Comparison of ENCODE assay signal across 20 cellular contexts in genomic region chr1:206681359-206681758, GRCh38. TPM values are rescaled to one million over a fixed set of nuclear protein-coding genes. Genes with fewer than 3 reads are reported as not detected.
DNase-seq lines count a peak whose midpoint lies in the region; ATAC-seq, FAIRE-seq and TF ChIP-seq lines count a peak whose summit lies in the region.
"Had no signal": no experiment of that assay in that cellular context is flagged by ENCODE, and none has a peak within 500 bp of the region (broad histone marks: within the 10 kb centered on the region; RNA-seq: fewer than 3 reads in every experiment).

No MANE protein-coding gene starts in this region.

- peak overlapping the region; percentile 74 for H3K27ac ChIP-seq in VCaP
- H3K27ac ChIP-seq: SJSA1 had no signal

- H3K4me3 Mint-ChIP-seq in activated T-cell treated with anti-CD3 and anti-CD28 coated beads, Interleukin-2, amount 50 U/mL, for 24 hours = no peak overlapping the region
- no peak overlapping the region for H3K4me3 Mint-ChIP-seq in stimulated activated naive B cell treated with anti-CD40 and anti-IgM and Interleukin-4, amounts not matched to agents 10 μg/mL and 1 μg/mL and 100 μg/mL, for 72 hours
- H3K4me3 Mint-ChIP-seq: HFFc6 had no signal

- peaks cover 56% of the 10 kb centered on the region for H3K4me1 Mint-ChIP-seq in activated T-cell treated with anti-CD3 and anti-CD28 coated beads, Interleukin-2, amount 50 U/mL, for 24 hours (ENCODE audit: low read depth)
- peaks cover 57 to 79% of the 10 kb centered on the region in 2 donors for H3K4me1 Mint-ChIP-seq in stimulated activated naive B cell treated with anti-CD40 and anti-IgM and Interleukin-4, amounts not matched to agents 10 μg/mL and 1 μg/mL and 100 μg/mL, for 72 hours

- ATAC-seq in stimulated activated naive B cell treated with anti-CD40 and anti-IgM and Interleukin-4, amounts not matched to agents 10 μg/mL and 1 μg/mL and 100 μg/mL, for 72 hours (replicated peaks) = no peak

- no peak for TF ChIP-seq POLR2A in GM12891 (IDR thresholded peaks at IDR 0.05; ENCODE audit: low read depth, low read length)

- peaks cover 7% of the 10 kb centered on the region for H3K36me3 Mint-ChIP-seq in activated T-cell treated with anti-CD3 and anti-CD28 coated beads, Interleukin-2, amount 50 U/mL, for 24 hours (ENCODE audit: low read depth)
- H3K36me3 Mint-ChIP-seq in stimulated activated naive B cell treated with anti-CD40 and anti-IgM and Interleukin-4, amounts not matched to agents 10 μg/mL and 1 μg/mL and 100 μg/mL, for 72 hours = no peaks in the 10 kb centered on the region

- H3K27ac Mint-ChIP-seq in activated T-cell treated with anti-CD3 and anti-CD28 coated beads, Interleukin-2, amount 50 U/mL, for 24 hours = peak overlapping the region; percentile 75
- peak overlapping the region; percentile 31 for H3K27ac Mint-ChIP-seq in stimulated activated naive B cell treated with anti-CD40 and anti-IgM and Interleukin-4, amounts not matched to agents 10 μg/mL and 1 μg/mL and 100 μg/mL, for 72 hours
- H3K27ac Mint-ChIP-seq: HFFc6 had no signal

- H3K27me3 Mint-ChIP-seq in activated T-cell treated with anti-CD3 and anti-CD28 coated beads, Interleukin-2, amount 50 U/mL, for 24 hours = peaks cover 2% of the 10 kb centered on the region
- peaks cover 4 to 13% of the 10 kb centered on the region in 2 donors for H3K27me3 Mint-ChIP-seq in stimulated activated naive B cell treated with anti-CD40 and anti-IgM and Interleukin-4, amounts not matched to agents 10 μg/mL and 1 μg/mL and 100 μg/mL, for 72 hours

- no peaks in the 10 kb centered on the region for H3K9me3 Mint-ChIP-seq in activated T-cell treated with anti-CD3 and anti-CD28 coated beads, Interleukin-2, amount 50 U/mL, for 24 hours
- no peaks in the 10 kb centered on the region for H3K9me3 Mint-ChIP-seq in stimulated activated naive B cell treated with anti-CD40 and anti-IgM and Interleukin-4, amounts not matched to agents 10 μg/mL and 1 μg/mL and 100 μg/mL, for 72 hours
- H3K9me3 Mint-ChIP-seq: HFFc6 had no signal

- no peak for DNase-seq in activated T-cell treated with anti-CD3 and anti-CD28 coated beads, Interleukin-2, amount 50 U/mL, for 24 hours
- DNase-seq in activated T-cell treated with anti-CD3 and anti-CD28 coated beads, Interleukin-2, amount 50 U/mL, for 48 hours = no peak
- no peak for DNase-seq in GM12891 (ENCODE audit: insufficient read length, low spot score)
- no peak for DNase-seq in stimulated activated naive B cell treated with anti-CD40 and anti-IgM and Interleukin-4, amounts not matched to agents 10 μg/mL and 1 μg/mL and 100 μg/mL, for 72 hours
- DNase-seq in stimulated activated CD4-positive, alpha-beta T cell treated with anti-CD3 and anti-CD28 coated beads, Interleukin-4, amount 100 ng/mL, for 24 hours = no peak
- DNase-seq in NCI-H2081 treated with DMSO at 0.1 percent for 48 hours (lab: John Stamatoyannopoulos, UW) = no peak
- no peak for DNase-seq in activated CD4-positive, CD25-positive, alpha-beta regulatory T cell treated with anti-CD3 and anti-CD28 coated beads, Interleukin-2, amount 50 U/mL, for 72 hours
- DNase-seq: C1 segment of cervical spinal cord, HFFc6, MG63, NCI-H1048, NCI-H1436, NCI-H1930, NCI-H345, NCI-H524 treated with DMSO at 0.1 percent for 48 hours had no signal

- peak; percentile 43 for FAIRE-seq in GM12891 (lab: Jason Lieb, UNC)
- FAIRE-seq: A204.1, D721Med, H54 had no signal

- TF ChIP-seq CTCF in VCaP (conservative IDR thresholded peaks at IDR 0.05) = no peak

TF ChIP-seq in GM12891, 5 proteins besides CTCF, POLR2A, EP300 and RAD21:
- TF ChIP-seq POU2F2 (IDR thresholded peaks at IDR 0.05; ENCODE audit: low read depth, low read length) (no peak), PAX5 (IDR thresholded peaks at IDR 0.05; ENCODE audit: insufficient read depth, low read length, severe bottlenecking) (no peak), SPI1 (IDR thresholded peaks at IDR 0.05; ENCODE audit: low read depth, low read length) (no peak), TAF1 (IDR thresholded peaks at IDR 0.05; ENCODE audit: low read depth, low read length) (no peak), POLR2AphosphoS5 (IDR thresholded peaks at IDR 0.05; ENCODE audit: low read depth, low read length) (no peak)

RNA-seq across cellular contexts. Expression of gene MAPKAPK2, which starts 3.3 kb away (rescaled TPM):
- 59.4 TPM for polyA plus RNA-seq in GM12891 (2012; ENCODE audit: low read depth, missing spikeins)

RNA-seq across cellular contexts. Expression of gene DYRK3, which starts 46.0 kb away (rescaled TPM):
- polyA plus RNA-seq in GM12891 (2012; ENCODE audit: low read depth, missing spikeins) = 4.6 TPM
